In genomic region chr1:27960762-27961645, GRCh38 we compare ENCODE assay signal across 8 cellular contexts. TPM values are rescaled to one million over a fixed set of nuclear protein-coding genes. Genes with fewer than 3 reads are reported as not detected.
DNase-seq lines count a peak whose midpoint lies in the region; ATAC-seq and TF ChIP-seq lines count a peak whose summit lies in the region.

No MANE protein-coding gene starts in this region.

- H3K9me3 Mint-ChIP-seq in activated naive CD4-positive, alpha-beta T cell treated with anti-CD3 and anti-CD28 coated beads, Interleukin-2, amount 50 U/mL, for 24 hours = no peaks in the 10 kb centered on the region

- ATAC-seq in upper lobe of left lung (ENCODE audit: low FRiP score in 2 of 2) (no peak), GM18520 (IDR thresholded peaks at IDR 0.05; ENCODE audit: unreplicated experiment) (no peak), HG03196 (IDR thresholded peaks at IDR 0.05; ENCODE audit: unreplicated experiment) (no peak)

- WGBS in mesenchymal stem cell = 83% methylated on average over 11 of the region's 13 CpGs
- 58 to 59% methylated on average over 12 to 13 of the region's 13 CpGs for WGBS in upper lobe of left lung, 2 donors

- no peak overlapping the region for H2BK5ac ChIP-seq in mesenchymal stem cell (ENCODE audit: low read depth, low read length, poor library complexity, severe bottlenecking)

- peak overlapping the region; percentile 72 for H3K27ac Mint-ChIP-seq in activated naive CD4-positive, alpha-beta T cell treated with anti-CD3 and anti-CD28 coated beads, Interleukin-2, amount 50 U/mL, for 24 hours

- peak overlapping the region; percentile 59 for H4K8ac ChIP-seq in mesenchymal stem cell (ENCODE audit: low read length)

- TF ChIP-seq CTCF in breast epithelium (IDR thresholded peaks at IDR 0.05) (no peak), upper lobe of left lung (IDR thresholded peaks at IDR 0.05) (no peak)

- peaks cover 15% of the 10 kb centered on the region for H3K79me1 ChIP-seq in mesenchymal stem cell (replicated peaks; ENCODE audit: low read length, poor library complexity, severe bottlenecking)

- H3K4me1 Mint-ChIP-seq in activated naive CD4-positive, alpha-beta T cell treated with anti-CD3 and anti-CD28 coated beads, Interleukin-2, amount 50 U/mL, for 24 hours = peaks cover 28% of the 10 kb centered on the region

- peak overlapping the region; percentile 95 for H3K9ac ChIP-seq in mesenchymal stem cell (ENCODE audit: low read length)

- no peak overlapping the region for H2BK120ac ChIP-seq in mesenchymal stem cell (ENCODE audit: low read depth, low read length)

- peak overlapping the region in 1 of 2 experiments; percentile 72 for H3K14ac ChIP-seq in mesenchymal stem cell (ENCODE audit: low read length in 2 of 2)

- peaks cover 1% of the 10 kb centered on the region for H3K36me3 Mint-ChIP-seq in activated naive CD4-positive, alpha-beta T cell treated with anti-CD3 and anti-CD28 coated beads, Interleukin-2, amount 50 U/mL, for 24 hours

- H3K27me3 ChIP-seq in breast epithelium (no peaks in the 10 kb centered on the region), mesenchymal stem cell (ENCODE audit: control insufficient read depth in 1 of 2, insufficient read depth in 1 of 2, low read length in 2 of 2) (peaks cover 0 to 2% of the 10 kb centered on the region in 2 experiments), upper lobe of left lung (no peaks in the 10 kb centered on the region)

- TF ChIP-seq EP300 in upper lobe of left lung (IDR thresholded peaks at IDR 0.05) = no peak

- H3K4me1 ChIP-seq in breast epithelium (peaks cover 0 to 4% of the 10 kb centered on the region in 2 donors), mesenchymal stem cell (ENCODE audit: control insufficient read depth, insufficient read depth, low read depth, low read length) (peaks cover 25% of the 10 kb centered on the region), upper lobe of left lung (peaks cover 18 to 33% (median 24%) of the 10 kb centered on the region in 4 donors)

- peak overlapping the region in 1 of 2 experiments; percentile 31 for H2BK12ac ChIP-seq in mesenchymal stem cell (ENCODE audit: low read length in 2 of 2)

- peak overlapping the region; percentile 30 for H3K4me2 ChIP-seq in mesenchymal stem cell (ENCODE audit: low read length, poor library complexity, severe bottlenecking)

- peak overlapping the region; percentile 52 for H4K91ac ChIP-seq in mesenchymal stem cell (ENCODE audit: low read length)

- peak overlapping the region; percentile 93 to 95 for H3K27ac ChIP-seq in breast epithelium
- no peak overlapping the region for H3K27ac ChIP-seq in mesenchymal stem cell (ENCODE audit: low read length, poor library complexity, severe bottlenecking)
- peak overlapping the region; percentile 87 to 95 (median 94) for H3K27ac ChIP-seq in upper lobe of left lung

- peak overlapping the region in 1 of 2 experiments; percentile 2 for H3K23ac ChIP-seq in mesenchymal stem cell (ENCODE audit: low read length in 2 of 2)

- no peak overlapping the region for H2AK5ac ChIP-seq in mesenchymal stem cell (ENCODE audit: low read length, severe bottlenecking)

- H3K9me3 ChIP-seq in breast epithelium = no peaks in the 10 kb centered on the region
- H3K9me3 ChIP-seq in mesenchymal stem cell (ENCODE audit: control insufficient read depth, low read length) = no peaks in the 10 kb centered on the region
- H3K9me3 ChIP-seq in upper lobe of left lung = no peaks in the 10 kb centered on the region

- peak overlapping the region in 1 of 2 experiments; percentile 6 for H3K4ac ChIP-seq in mesenchymal stem cell (ENCODE audit: low read depth in 1 of 2, low read length in 2 of 2)

- no peak for TF ChIP-seq POLR2A in breast epithelium (IDR thresholded peaks at IDR 0.05)
- no peak for TF ChIP-seq POLR2A in upper lobe of left lung (IDR thresholded peaks at IDR 0.05)

- H3K4me3 ChIP-seq in breast epithelium (peak overlapping the region; percentile 71 to 92 (median 77)), mesenchymal stem cell (ENCODE audit: insufficient read depth in 1 of 2, low read depth in 1 of 2, low read length in 2 of 2) (peak overlapping the region; percentile 83 to 92), upper lobe of left lung (peak overlapping the region; percentile 79 to 87 (median 81))

- H3K36me3 ChIP-seq in breast epithelium (no peaks in the 10 kb centered on the region), mesenchymal stem cell (ENCODE audit: control insufficient read depth in 1 of 2, insufficient read depth in 2 of 2, low read depth in 1 of 2, low read length in 2 of 2) (peaks cover 25 to 29% of the 10 kb centered on the region in 2 experiments), upper lobe of left lung (peaks cover 2 to 27% (median 17%) of the 10 kb centered on the region in 4 donors)

- intact Hi-C loops in breast epithelium (cut with DNase I; ENCODE audit: low total_unique reads) = no loop called here

- DNase-seq in activated naive CD4-positive, alpha-beta T cell treated with Interleukin-2 at 50 U/mL for 16 hours = no peak
- DNase-seq in breast epithelium (ENCODE audit: low spot score in 2 of 2) (no peak), mesenchymal stem cell (peak; percentile 33), upper lobe of left lung (no peak), SIG-M5 (lab: John Stamatoyannopoulos, UW) (no peak)

- H2AFZ ChIP-seq in mesenchymal stem cell (ENCODE audit: low read depth, low read length) = peak overlapping the region; percentile 19

- no peaks in the 10 kb centered on the region for H3K27me3 Mint-ChIP-seq in activated naive CD4-positive, alpha-beta T cell treated with anti-CD3 and anti-CD28 coated beads, Interleukin-2, amount 50 U/mL, for 24 hours

- H3K4me3 Mint-ChIP-seq in activated naive CD4-positive, alpha-beta T cell treated with anti-CD3 and anti-CD28 coated beads, Interleukin-2, amount 50 U/mL, for 24 hours = peak overlapping the region; percentile 87

- no peak overlapping the region for H2BK15ac ChIP-seq in mesenchymal stem cell (ENCODE audit: low read depth, poor library complexity, severe bottlenecking)

- no peak overlapping the region for H3K18ac ChIP-seq in mesenchymal stem cell (ENCODE audit: low read depth in 1 of 2, low read length in 2 of 2)

RNA-seq across cellular contexts. Expression of gene XKR8, which starts 1.2 kb away (rescaled TPM):
- total RNA-seq in breast epithelium = 1 to 10 TPM; 4.2 to 6.9 (median 5.6) TPM
- polyA plus RNA-seq in mesenchymal stem cell (2013, experiment 1 of 2) = 12.0 TPM
- polyA plus RNA-seq in mesenchymal stem cell (2013, experiment 2 of 2) = 12.6 TPM
- total RNA-seq in upper lobe of left lung = 10 to 100 TPM in 2 of 6 donors, 1 to 10 TPM in 4; 3.1 to 13.5 (median 8.6) TPM

RNA-seq across cellular contexts. Expression of gene SMPDL3B, which starts 26.2 kb away (rescaled TPM):
- total RNA-seq in breast epithelium (10 to 100 TPM in 2 of 3 donors, not detected in 1; 13.8 to 14.9 TPM), upper lobe of left lung (10 to 100 TPM in 5 of 6 donors, 1 to 10 TPM in 1; 7.3 to 57.1 (median 27.2) TPM)
- 0.08 TPM for polyA plus RNA-seq in mesenchymal stem cell (2013, experiment 1 of 2)
- polyA plus RNA-seq in mesenchymal stem cell (2013, experiment 2 of 2) = 0.04 TPM

RNA-seq across cellular contexts. Expression of gene RPA2, which starts 46.6 kb away (rescaled TPM):
- total RNA-seq in breast epithelium (10 to 100 TPM; 35.8 to 42.3 (median 39.0) TPM), upper lobe of left lung (10 to 100 TPM in 5 of 6 donors, 1 to 10 TPM in 1; 9.7 to 28.4 (median 19.0) TPM)
- polyA plus RNA-seq in mesenchymal stem cell (2013, experiment 1 of 2) = 14.3 TPM
- polyA plus RNA-seq in mesenchymal stem cell (2013, experiment 2 of 2) = 14.6 TPM
